9 cellular contexts compared by ENCODE assay signal in the genomic region with DNA sequence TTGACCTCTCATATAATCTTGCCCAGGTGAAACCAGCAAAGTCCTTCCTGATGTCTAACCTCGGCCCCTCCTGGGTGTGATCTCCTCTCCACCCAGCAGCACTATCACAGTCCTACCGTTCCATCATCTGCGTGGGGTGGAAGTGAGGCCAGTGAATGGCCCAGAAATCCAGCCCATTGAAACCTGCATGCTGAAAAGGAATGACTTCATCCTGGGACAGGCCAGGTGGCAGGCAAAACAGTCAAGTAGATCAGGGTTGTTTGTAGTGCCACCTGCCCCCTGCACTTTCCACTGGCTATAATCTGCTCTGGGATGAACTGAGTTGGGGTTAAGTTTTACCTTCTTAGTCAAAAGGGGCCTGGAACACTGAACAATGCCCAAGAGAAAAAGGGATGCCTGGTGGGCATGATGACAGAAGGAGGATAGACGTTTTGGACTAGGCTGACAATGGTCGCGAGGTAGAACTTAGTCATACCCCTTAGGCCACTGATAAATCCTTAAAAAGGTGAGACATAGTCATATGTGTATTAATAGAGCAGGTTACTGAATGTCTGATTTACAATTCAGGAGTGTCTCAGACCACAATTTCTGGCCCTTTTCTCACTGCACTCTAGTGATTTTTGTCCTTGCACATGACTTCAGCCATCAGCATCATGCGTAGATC. TPM values are rescaled to one million over a fixed set of nuclear protein-coding genes. Genes with fewer than 3 reads are reported as not detected.
DNase-seq lines count a peak whose midpoint lies in the region; ATAC-seq and TF ChIP-seq lines count a peak whose summit lies in the region.
"Had no signal": no experiment of that assay in that cellular context is flagged by ENCODE, and none has a peak within 500 bp of the region (broad histone marks: within the 10 kb centered on the region; RNA-seq: fewer than 3 reads in every experiment).

No MANE protein-coding gene starts in this region.

- no peaks in the 10 kb centered on the region for H3K27me3 ChIP-seq in Panc1 (ENCODE audit: control insufficient read depth, insufficient read depth, low read length)
- H3K27me3 ChIP-seq in neuronal stem cell (ENCODE audit: control insufficient read depth in 3 of 3, insufficient read depth in 3 of 3, low read depth in 1 of 3, low read length in 3 of 3) = no peaks in the 10 kb centered on the region

- POLR2A ChIA-PET in Panc1 (lab: Charles Lee) = no interaction called here

- H3K79me1 ChIP-seq in neuronal stem cell (ENCODE audit: low read depth, low read length) = no peaks in the 10 kb centered on the region

- peak; percentile 41 for DNase-seq in COLO668 (lab: John Stamatoyannopoulos, UW; ENCODE audit: unreplicated experiment)
- DNase-seq in Panc1 (ENCODE audit: low read depth, low spot score) = no peak
- no peak for DNase-seq in effector memory CD8-positive, alpha-beta T cell
- DNase-seq in neuronal stem cell (ENCODE audit: low spot score) = no peak
- DNase-seq in activated effector memory CD4-positive, alpha-beta T cell treated with Interleukin-2 at 50 U/mL for 16 hours = no peak
- no peak for DNase-seq in DMS153 (lab: John Stamatoyannopoulos, UW)
- DNase-seq in central memory CD4-positive, alpha-beta T cell = no peak

- H3K27me3 Mint-ChIP-seq in effector memory CD8-positive, alpha-beta T cell = no peaks in the 10 kb centered on the region

- H2AK5ac ChIP-seq in neuronal stem cell (ENCODE audit: low read depth, low read length) = no peak overlapping the region

- no peaks in the 10 kb centered on the region for H3K9me3 Mint-ChIP-seq in effector memory CD8-positive, alpha-beta T cell

- H3K4me3 Mint-ChIP-seq in effector memory CD8-positive, alpha-beta T cell = peak overlapping the region; percentile 90 to 91

- H3K4ac ChIP-seq in neuronal stem cell (ENCODE audit: low read length) = no peak overlapping the region

- WGBS in neuronal stem cell (ENCODE audit: extremely low coverage in 2 of 2, insufficient read length in 2 of 2, insufficient replicate concordance in 1 of 2), 2 donors = no CpG with 5 or more reads among the region's 7 CpGs

- H3K36me3 ChIP-seq in Panc1 (ENCODE audit: control insufficient read depth, insufficient read depth, low read length) (peaks cover 3% of the 10 kb centered on the region; the same call in 1 of the 2 replicates), neuronal stem cell (replicated peaks in 1 of 2; ENCODE audit: control insufficient read depth in 2 of 2, insufficient read depth in 2 of 2, low read length in 2 of 2) (peaks cover 2 to 17% of the 10 kb centered on the region in 2 donors)

- H3K4me1 Mint-ChIP-seq in effector memory CD8-positive, alpha-beta T cell (ENCODE audit: low read depth in 2 of 2) = peaks cover 11 to 12% of the 10 kb centered on the region in 2 donors

- CTCF ChIA-PET in Panc1 (lab: Charles Lee) = no interaction called here

- no peak overlapping the region for H2AFZ ChIP-seq in neuronal stem cell (ENCODE audit: low read length)

- intact Hi-C loops in Panc1 (cut with micrococcal nuclease; ENCODE audit: unreplicated experiment) = loop anchor here (5.0 kb wide), 1 partner anchor 67 kb away; no protein-coding TSS in a partner anchor

- H2BK120ac ChIP-seq in neuronal stem cell (ENCODE audit: low read depth, low read length) = no peak overlapping the region

- H3K9me3 ChIP-seq in Panc1 (ENCODE audit: control insufficient read depth, insufficient read depth, low read depth, low read length) = no peaks in the 10 kb centered on the region
- H3K9me3 ChIP-seq in neuronal stem cell (replicated peaks in 1 of 2; ENCODE audit: control insufficient read depth in 2 of 2, insufficient read depth in 1 of 2, low read depth in 1 of 2, low read length in 2 of 2) = no peaks in the 10 kb centered on the region

- no peak overlapping the region for H2BK5ac ChIP-seq in neuronal stem cell (ENCODE audit: low read length)

- H3K4me2 ChIP-seq in neuronal stem cell (ENCODE audit: insufficient read depth, low read length, poor library complexity, severe bottlenecking) = no peak overlapping the region

- no peak overlapping the region for H4K91ac ChIP-seq in neuronal stem cell (ENCODE audit: low read depth, low read length, poor library complexity)

- no peak overlapping the region for H3K14ac ChIP-seq in neuronal stem cell (ENCODE audit: low read length)

- H2BK12ac ChIP-seq in neuronal stem cell (ENCODE audit: low read length) = peak overlapping the region; percentile 11

- no peak for TF ChIP-seq CTCF in Panc1 (IDR thresholded peaks at IDR 0.05)

- H3K23ac ChIP-seq in neuronal stem cell (ENCODE audit: low read depth, low read length, poor library complexity) = no peak overlapping the region

- H3K4me1 ChIP-seq in Panc1 (ENCODE audit: control insufficient read depth, insufficient read depth, low read length) (peaks cover 44% of the 10 kb centered on the region), neuronal stem cell (ENCODE audit: control insufficient read depth in 2 of 2, insufficient read depth in 1 of 2, low read depth in 1 of 2, low read length in 2 of 2) (peaks cover 7 to 14% of the 10 kb centered on the region in 2 donors)

- no peak overlapping the region for H4K8ac ChIP-seq in neuronal stem cell (ENCODE audit: low read depth, low read length)

- H3K4me3 ChIP-seq in Panc1 (ENCODE audit: low read depth in 2 of 2, low read length in 2 of 2) (no peak overlapping the region), neuronal stem cell (ENCODE audit: low read length in 2 of 2) (no peak overlapping the region)

- no peak overlapping the region for H3K18ac ChIP-seq in neuronal stem cell (ENCODE audit: low read length)

- in situ Hi-C loops in Panc1 (cut with HindIII; ENCODE audit: low pct_unique_long_range_greater_than_20kb, low sequenced_read_pairs) = no loop called here

- BruUV-seq in Panc1 (replicated peaks; lab: Mats Ljungman, UMichigan) = TSS peak; percentile 33

- H3K27ac ChIP-seq in Panc1 (ENCODE audit: low read length) (peak overlapping the region; percentile 92; the same call in 1 of the 2 replicates), neuronal stem cell (replicated peaks; ENCODE audit: low read length) (no peak overlapping the region)

- H3K36me3 Mint-ChIP-seq in effector memory CD8-positive, alpha-beta T cell (ENCODE audit: insufficient read depth) = peaks cover 4% of the 10 kb centered on the region

- H2BK15ac ChIP-seq in neuronal stem cell (ENCODE audit: low read length) = no peak overlapping the region

- ATAC-seq in Panc1 = no peak
- no peak for ATAC-seq in effector memory CD8-positive, alpha-beta T cell (replicated peaks)
- ATAC-seq in GM18520 (IDR thresholded peaks at IDR 0.05; ENCODE audit: unreplicated experiment) = no peak

- H3K27ac Mint-ChIP-seq in effector memory CD8-positive, alpha-beta T cell = peak overlapping the region; percentile 97

- no peak overlapping the region for H3K9ac ChIP-seq in neuronal stem cell (ENCODE audit: low read depth, low read length, poor library complexity)

RNA-seq across cellular contexts. Expression of gene HSP90AB1, which starts 8.1 kb away (rescaled TPM):
- 1,253 TPM for total RNA-seq in Panc1 (2021; ENCODE audit: unreplicated experiment)
- 799 TPM for polyA plus RNA-seq in Panc1 (2012; ENCODE audit: insufficient read length)
- polyA plus RNA-seq in neuronal stem cell (2013, experiment 1 of 2) = 1,143 TPM
- 1,131 TPM for polyA plus RNA-seq in neuronal stem cell (2013, experiment 2 of 2)

RNA-seq across cellular contexts. Expression of gene SLC29A1, which starts 15.4 kb away (rescaled TPM):
- 263 TPM for total RNA-seq in Panc1 (2021; ENCODE audit: unreplicated experiment)
- 313 TPM for polyA plus RNA-seq in Panc1 (2012; ENCODE audit: insufficient read length)
- polyA plus RNA-seq in neuronal stem cell (2013, experiment 1 of 2) = 101 TPM
- 102 TPM for polyA plus RNA-seq in neuronal stem cell (2013, experiment 2 of 2)

RNA-seq across cellular contexts. Expression of gene SLC35B2, which starts 18.5 kb away (rescaled TPM):
- total RNA-seq in Panc1 (2021; ENCODE audit: unreplicated experiment) = 105 TPM
- 114 TPM for polyA plus RNA-seq in Panc1 (2012; ENCODE audit: insufficient read length)
- 42.4 TPM for polyA plus RNA-seq in neuronal stem cell (2013, experiment 1 of 2)
- 41.6 TPM for polyA plus RNA-seq in neuronal stem cell (2013, experiment 2 of 2)

RNA-seq across cellular contexts. Expression of gene MYMX, which starts 22.1 kb away (rescaled TPM):
- 1.8 TPM for total RNA-seq in Panc1 (2021; ENCODE audit: unreplicated experiment)
- polyA plus RNA-seq in Panc1 (2012; ENCODE audit: insufficient read length) = 1.9 TPM
- 2.1 TPM for polyA plus RNA-seq in neuronal stem cell (2013, experiment 1 of 2)
- polyA plus RNA-seq in neuronal stem cell (2013, experiment 2 of 2) = 2.3 TPM
- total RNA-seq: renal cortical epithelial cell had no signal

RNA-seq across cellular contexts. Expression of gene NFKBIE, which starts 26.5 kb away (rescaled TPM):
- 24.9 TPM for total RNA-seq in Panc1 (2021; ENCODE audit: unreplicated experiment)
- polyA plus RNA-seq in Panc1 (2012; ENCODE audit: insufficient read length) = 35.8 TPM
- 9.5 TPM for polyA plus RNA-seq in neuronal stem cell (2013, experiment 1 of 2)
- polyA plus RNA-seq in neuronal stem cell (2013, experiment 2 of 2) = 9.0 TPM
